In genomic region chr4:85884251-85884650, GRCh38 we compare ENCODE assay signal across 24 cellular contexts.
A peak's percentile ranks its signal among the peaks of the same experiment; 100 is the strongest.
DNase-seq lines count a peak whose midpoint lies in the region; TF ChIP-seq lines count a peak whose summit lies in the region.
"Had no signal": no experiment of that assay in that cellular context is flagged by ENCODE, and none has a peak within 500 bp of the region (broad histone marks: within the 10 kb centered on the region; RNA-seq: fewer than 3 reads in every experiment).

No MANE protein-coding gene starts in this region.

- H2BK12ac ChIP-seq in mesenchymal stem cell (ENCODE audit: low read length in 2 of 2): no peak overlapping the region

- H2AFZ ChIP-seq in mesenchymal stem cell (ENCODE audit: low read depth, low read length) (no peak overlapping the region), osteoblast (ENCODE audit: low read length) (no peak overlapping the region)
- H2AFZ ChIP-seq: GM23248 had no signal

- H2AK5ac ChIP-seq in mesenchymal stem cell (ENCODE audit: low read length, severe bottlenecking): peak overlapping the region; percentile 69

- H3K9ac ChIP-seq in mesenchymal stem cell (ENCODE audit: low read length): no peak overlapping the region
- H3K9ac ChIP-seq: BLaER1 treated with 17β-estradiol and CSF1 and Interleukin-3, amounts not matched to agents 10 nM and 100 nM; GM23248 had no signal

- peaks cover 6% of the 10 kb centered on the region for H4K20me1 ChIP-seq in osteoblast (ENCODE audit: insufficient read depth, low read length)
- H4K20me1 ChIP-seq: BLaER1 treated with 17β-estradiol and CSF1 and Interleukin-3, amounts not matched to agents 10 nM and 100 nM had no signal

- H3K27ac Mint-ChIP-seq in nephron progenitor cell: peak overlapping the region; percentile 98
- H3K27ac Mint-ChIP-seq: CD14-positive monocyte; CD4-positive, alpha-beta T cell; CD8-positive, alpha-beta memory T cell; HFFc6 had no signal

- no peak for DNase-seq in mesenchymal stem cell
- DNase-seq in nephron progenitor cell: no peak
- peak; percentile 4 for DNase-seq in osteoblast (ENCODE audit: insufficient read length, low spot score, missing footprints)
- DNase-seq in WERI-Rb-1: no peak
- DNase-seq in NCI-H748 (lab: John Stamatoyannopoulos, UW; ENCODE audit: unreplicated experiment): no peak
- DNase-seq in glomerular visceral epithelial cell (ENCODE audit: extremely low spot score): no peak
- DNase-seq: 8988T; ACHN; AML-193; BE2C; CD4-positive, alpha-beta T cell; CD8-positive, alpha-beta memory T cell; DMS 273 treated with DMSO at 0.1 percent for 48 hours; DMS79; EL; GDM1; GM23248; HFFc6 had no signal

- H3K27me3 Mint-ChIP-seq in nephron progenitor cell (ENCODE audit: low read depth, poor library complexity): no peaks in the 10 kb centered on the region
- H3K27me3 Mint-ChIP-seq: CD4-positive, alpha-beta T cell; CD8-positive, alpha-beta memory T cell had no signal

- no peak overlapping the region for H3K4me2 ChIP-seq in mesenchymal stem cell (ENCODE audit: low read length, poor library complexity, severe bottlenecking)
- H3K4me2 ChIP-seq in osteoblast (ENCODE audit: insufficient read depth, low read length): no peak overlapping the region
- H3K4me2 ChIP-seq: A549; BLaER1 treated with 17β-estradiol and CSF1 and Interleukin-3, amounts not matched to agents 10 nM and 100 nM had no signal

- no peak overlapping the region for H3K14ac ChIP-seq in mesenchymal stem cell (ENCODE audit: low read length in 2 of 2)

- no peak overlapping the region for H2BK15ac ChIP-seq in mesenchymal stem cell (ENCODE audit: low read depth, poor library complexity, severe bottlenecking)

- no peak overlapping the region for H2BK5ac ChIP-seq in mesenchymal stem cell (ENCODE audit: low read depth, low read length, poor library complexity, severe bottlenecking)

- H3K27ac ChIP-seq in ectodermal cell (ENCODE audit: insufficient read depth, low read depth, low read length, poor library complexity, severe bottlenecking): peak overlapping the region; percentile 56
- H3K27ac ChIP-seq in mesenchymal stem cell (ENCODE audit: low read length, poor library complexity, severe bottlenecking): no peak overlapping the region
- H3K27ac ChIP-seq in osteoblast (ENCODE audit: low read depth, low read length): no peak overlapping the region
- no peak overlapping the region for H3K27ac ChIP-seq in WERI-Rb-1
- H3K27ac ChIP-seq: A549; BLaER1 treated with 17β-estradiol and CSF1 and Interleukin-3, amounts not matched to agents 10 nM and 100 nM; GM23248 had no signal

- no peak overlapping the region for H3K23ac ChIP-seq in mesenchymal stem cell (ENCODE audit: low read length in 2 of 2)

- H3K4me1 ChIP-seq in ectodermal cell (ENCODE audit: control insufficient read depth, insufficient read depth, low read length) (peaks cover 22% of the 10 kb centered on the region), mesenchymal stem cell (ENCODE audit: control insufficient read depth, insufficient read depth, low read depth, low read length) (no peaks in the 10 kb centered on the region), osteoblast (ENCODE audit: insufficient read depth, low read length) (no peaks in the 10 kb centered on the region)
- H3K4me1 ChIP-seq: BE2C; BLaER1 treated with 17β-estradiol and CSF1 and Interleukin-3, amounts not matched to agents 10 nM and 100 nM; HAP-1 had no signal

- peaks cover 36% of the 10 kb centered on the region for H3K36me3 Mint-ChIP-seq in nephron progenitor cell (ENCODE audit: low read depth)
- H3K36me3 Mint-ChIP-seq: CD14-positive monocyte; CD8-positive, alpha-beta memory T cell had no signal

- no peak overlapping the region for H3K4ac ChIP-seq in mesenchymal stem cell (ENCODE audit: low read depth in 1 of 2, low read length in 2 of 2)

- H3K27me3 ChIP-seq in ectodermal cell (ENCODE audit: control insufficient read depth, insufficient read depth, low read length, poor library complexity, severe bottlenecking) (no peaks in the 10 kb centered on the region), mesenchymal stem cell (ENCODE audit: control insufficient read depth in 1 of 2, insufficient read depth in 1 of 2, low read length in 2 of 2) (no peaks in the 10 kb centered on the region), osteoblast (ENCODE audit: insufficient read depth, low read length) (no peaks in the 10 kb centered on the region), WERI-Rb-1 (ENCODE audit: insufficient read depth, low read depth, severe bottlenecking) (no peaks in the 10 kb centered on the region)
- H3K27me3 ChIP-seq: BE2C; BLaER1 treated with 17β-estradiol and CSF1 and Interleukin-3, amounts not matched to agents 10 nM and 100 nM had no signal

- H3K9me3 Mint-ChIP-seq in nephron progenitor cell: peaks cover 20% of the 10 kb centered on the region
- H3K9me3 Mint-ChIP-seq: HFFc6 had no signal

- H3K36me3 ChIP-seq in ectodermal cell (ENCODE audit: control insufficient read depth, insufficient read depth, low read length) (no peaks in the 10 kb centered on the region), mesenchymal stem cell (ENCODE audit: control insufficient read depth in 1 of 2, insufficient read depth in 2 of 2, low read depth in 1 of 2, low read length in 2 of 2) (peaks cover 0 to 26% of the 10 kb centered on the region in 2 experiments), osteoblast (ENCODE audit: insufficient read depth, low read length) (no peaks in the 10 kb centered on the region), WERI-Rb-1 (no peaks in the 10 kb centered on the region)
- H3K36me3 ChIP-seq: BE2C; BLaER1 treated with 17β-estradiol and CSF1 and Interleukin-3, amounts not matched to agents 10 nM and 100 nM; HAP-1 had no signal

- H4K91ac ChIP-seq in mesenchymal stem cell (ENCODE audit: low read length): no peak overlapping the region

- no peaks in the 10 kb centered on the region for H3K9me3 ChIP-seq in ectodermal cell (ENCODE audit: control insufficient read depth, low read length)
- no peaks in the 10 kb centered on the region for H3K9me3 ChIP-seq in mesenchymal stem cell (ENCODE audit: control insufficient read depth, low read length)
- H3K9me3 ChIP-seq in osteoblast (ENCODE audit: low read depth, low read length): no peaks in the 10 kb centered on the region
- no peaks in the 10 kb centered on the region for H3K9me3 ChIP-seq in WERI-Rb-1 (ENCODE audit: severe bottlenecking)
- H3K9me3 ChIP-seq: A549; BE2C; BLaER1 treated with 17β-estradiol and CSF1 and Interleukin-3, amounts not matched to agents 10 nM and 100 nM; HAP-1 had no signal

- H3K4me3 Mint-ChIP-seq in nephron progenitor cell: peak overlapping the region; percentile 84
- H3K4me3 Mint-ChIP-seq: CD14-positive monocyte; CD4-positive, alpha-beta T cell; CD8-positive, alpha-beta memory T cell; HFFc6 had no signal

- H3K4me1 Mint-ChIP-seq in nephron progenitor cell: peaks cover 47% of the 10 kb centered on the region
- H3K4me1 Mint-ChIP-seq: CD8-positive, alpha-beta memory T cell had no signal

- no peak overlapping the region for H2BK120ac ChIP-seq in mesenchymal stem cell (ENCODE audit: low read depth, low read length)

- H4K8ac ChIP-seq in mesenchymal stem cell (ENCODE audit: low read length): no peak overlapping the region

- H3K18ac ChIP-seq in mesenchymal stem cell (ENCODE audit: low read depth in 1 of 2, low read length in 2 of 2): no peak overlapping the region

- peaks cover 6% of the 10 kb centered on the region for H3K79me1 ChIP-seq in mesenchymal stem cell (replicated peaks; ENCODE audit: low read length, poor library complexity, severe bottlenecking)

- WGBS in ectodermal cell, 2 experiments: 20 to 42% methylated on average over 2 of the region's 2 CpGs
- 0% methylated on average over 1 of the region's 2 CpGs for WGBS in mesenchymal stem cell

- TF ChIP-seq CTCF in nephron progenitor cell (IDR thresholded peaks at IDR 0.05): no peak
- no peak for TF ChIP-seq CTCF in osteoblast (IDR thresholded peaks at IDR 0.05; ENCODE audit: extremely low read depth, low read depth, low read length)
- TF ChIP-seq CTCF in WERI-Rb-1 (IDR thresholded peaks at IDR 0.05; ENCODE audit: low read depth, low read length): no peak

- H3K4me3 ChIP-seq in ectodermal cell (ENCODE audit: insufficient read depth, low read depth, low read length): peak overlapping the region; percentile 20
- no peak overlapping the region for H3K4me3 ChIP-seq in mesenchymal stem cell (ENCODE audit: insufficient read depth in 1 of 2, low read depth in 1 of 2, low read length in 2 of 2)
- H3K4me3 ChIP-seq in osteoblast (ENCODE audit: insufficient read depth, low read length): no peak overlapping the region
- no peak overlapping the region for H3K4me3 ChIP-seq in WERI-Rb-1 (ENCODE audit: low read depth, low read length)
- H3K4me3 ChIP-seq: A549; BLaER1 treated with 17β-estradiol and CSF1 and Interleukin-3, amounts not matched to agents 10 nM and 100 nM; GM12878; GM23248; HAP-1 had no signal

- peaks cover 31% of the 10 kb centered on the region for H3K79me2 ChIP-seq in osteoblast (ENCODE audit: insufficient read depth, low read length)
